In the genomic region with DNA sequence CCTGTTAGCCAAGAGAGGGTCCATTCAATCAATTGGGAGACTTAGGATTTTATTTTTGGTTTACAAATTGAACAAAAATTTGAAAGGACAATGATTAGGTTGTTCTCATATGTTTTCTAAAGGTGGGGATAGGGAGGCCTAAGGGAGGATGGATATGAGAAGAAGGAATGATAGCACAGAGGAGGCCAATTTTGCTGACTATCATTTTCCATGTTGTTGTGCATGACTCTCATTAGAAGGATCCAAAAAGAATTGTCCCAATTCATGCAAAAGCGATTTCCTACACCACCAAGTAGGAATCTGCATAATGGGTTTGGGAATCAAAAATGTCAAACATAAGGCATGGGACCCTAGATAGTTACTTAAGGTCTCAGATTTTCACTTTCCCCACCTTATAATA, we compare ENCODE assay signal across 2 cellular contexts.
TF ChIP-seq lines count a peak whose summit lies in the region.

No MANE protein-coding gene starts in this region.

TF ChIP-seq in HepG2, 621 proteins besides CTCF, POLR2A, EP300 and RAD21 (continued from another document and continues in another):
- TF ChIP-seq ARID4A (CRISPR knock-in tag; IDR thresholded peaks at IDR 0.05; ENCODE audit: borderline replicate concordance): no peak
- TF ChIP-seq TBX2 (CRISPR knock-in tag; IDR thresholded peaks at IDR 0.05; ENCODE audit: borderline replicate concordance): no peak
- TF ChIP-seq, protein P1, sequence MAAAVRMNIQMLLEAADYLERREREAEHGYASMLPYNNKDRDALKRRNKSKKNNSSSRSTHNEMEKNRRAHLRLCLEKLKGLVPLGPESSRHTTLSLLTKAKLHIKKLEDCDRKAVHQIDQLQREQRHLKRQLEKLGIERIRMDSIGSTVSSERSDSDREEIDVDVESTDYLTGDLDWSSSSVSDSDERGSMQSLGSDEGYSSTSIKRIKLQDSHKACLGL (CRISPR knock-in tag; IDR thresholded peaks at IDR 0.05): no peak
- TF ChIP-seq, protein P2, sequence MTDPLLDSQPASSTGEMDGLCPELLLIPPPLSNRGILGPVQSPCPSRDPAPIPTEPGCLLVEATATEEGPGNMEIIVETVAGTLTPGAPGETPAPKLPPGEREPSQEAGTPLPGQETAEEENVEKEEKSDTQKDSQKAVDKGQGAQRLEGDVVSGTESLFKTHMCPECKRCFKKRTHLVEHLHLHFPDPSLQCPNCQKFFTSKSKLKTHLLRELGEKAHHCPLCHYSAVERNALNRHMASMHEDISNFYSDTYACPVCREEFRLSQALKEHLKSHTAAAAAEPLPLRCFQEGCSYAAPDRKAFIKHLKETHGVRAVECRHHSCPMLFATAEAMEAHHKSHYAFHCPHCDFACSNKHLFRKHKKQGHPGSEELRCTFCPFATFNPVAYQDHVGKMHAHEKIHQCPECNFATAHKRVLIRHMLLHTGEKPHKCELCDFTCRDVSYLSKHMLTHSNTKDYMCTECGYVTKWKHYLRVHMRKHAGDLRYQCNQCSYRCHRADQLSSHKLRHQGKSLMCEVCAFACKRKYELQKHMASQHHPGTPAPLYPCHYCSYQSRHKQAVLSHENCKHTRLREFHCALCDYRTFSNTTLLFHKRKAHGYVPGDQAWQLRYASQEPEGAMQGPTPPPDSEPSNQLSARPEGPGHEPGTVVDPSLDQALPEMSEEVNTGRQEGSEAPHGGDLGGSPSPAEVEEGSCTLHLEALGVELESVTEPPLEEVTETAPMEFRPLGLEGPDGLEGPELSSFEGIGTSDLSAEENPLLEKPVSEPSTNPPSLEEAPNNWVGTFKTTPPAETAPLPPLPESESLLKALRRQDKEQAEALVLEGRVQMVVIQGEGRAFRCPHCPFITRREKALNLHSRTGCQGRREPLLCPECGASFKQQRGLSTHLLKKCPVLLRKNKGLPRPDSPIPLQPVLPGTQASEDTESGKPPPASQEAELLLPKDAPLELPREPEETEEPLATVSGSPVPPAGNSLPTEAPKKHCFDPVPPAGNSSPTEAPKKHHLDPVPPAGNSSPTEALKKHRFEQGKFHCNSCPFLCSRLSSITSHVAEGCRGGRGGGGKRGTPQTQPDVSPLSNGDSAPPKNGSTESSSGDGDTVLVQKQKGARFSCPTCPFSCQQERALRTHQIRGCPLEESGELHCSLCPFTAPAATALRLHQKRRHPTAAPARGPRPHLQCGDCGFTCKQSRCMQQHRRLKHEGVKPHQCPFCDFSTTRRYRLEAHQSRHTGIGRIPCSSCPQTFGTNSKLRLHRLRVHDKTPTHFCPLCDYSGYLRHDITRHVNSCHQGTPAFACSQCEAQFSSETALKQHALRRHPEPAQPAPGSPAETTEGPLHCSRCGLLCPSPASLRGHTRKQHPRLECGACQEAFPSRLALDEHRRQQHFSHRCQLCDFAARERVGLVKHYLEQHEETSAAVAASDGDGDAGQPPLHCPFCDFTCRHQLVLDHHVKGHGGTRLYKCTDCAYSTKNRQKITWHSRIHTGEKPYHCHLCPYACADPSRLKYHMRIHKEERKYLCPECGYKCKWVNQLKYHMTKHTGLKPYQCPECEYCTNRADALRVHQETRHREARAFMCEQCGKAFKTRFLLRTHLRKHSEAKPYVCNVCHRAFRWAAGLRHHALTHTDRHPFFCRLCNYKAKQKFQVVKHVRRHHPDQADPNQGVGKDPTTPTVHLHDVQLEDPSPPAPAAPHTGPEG (CRISPR knock-in tag; IDR thresholded peaks at IDR 0.05): no peak
- TF ChIP-seq, protein P3, sequence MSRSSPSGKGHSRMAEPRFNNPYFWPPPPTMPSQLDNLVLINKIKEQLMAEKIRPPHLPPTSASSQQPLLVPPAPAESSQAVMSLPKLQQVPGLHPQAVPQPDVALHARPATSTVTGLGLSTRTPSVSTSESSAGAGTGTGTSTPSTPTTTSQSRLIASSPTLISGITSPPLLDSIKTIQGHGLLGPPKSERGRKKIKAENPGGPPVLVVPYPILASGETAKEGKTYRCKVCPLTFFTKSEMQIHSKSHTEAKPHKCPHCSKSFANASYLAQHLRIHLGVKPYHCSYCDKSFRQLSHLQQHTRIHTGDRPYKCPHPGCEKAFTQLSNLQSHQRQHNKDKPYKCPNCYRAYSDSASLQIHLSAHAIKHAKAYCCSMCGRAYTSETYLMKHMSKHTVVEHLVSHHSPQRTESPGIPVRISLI (CRISPR knock-in tag; IDR thresholded peaks at IDR 0.05; ENCODE audit: borderline replicate concordance): no peak
- TF ChIP-seq ONECUT2 (CRISPR knock-in tag; IDR thresholded peaks at IDR 0.05): no peak
- TF ChIP-seq MAFK (conservative IDR thresholded peaks at IDR 0.05 in 1 of 2, IDR thresholded peaks at IDR 0.05 in 1 of 2; ENCODE audit: low read length in 2 of 2): peak; percentile 84 to 87
- no peak for TF ChIP-seq ZNF235 (CRISPR knock-in tag; IDR thresholded peaks at IDR 0.05; ENCODE audit: borderline replicate concordance)
- no peak for TF ChIP-seq ZNF564 (CRISPR knock-in tag; IDR thresholded peaks at IDR 0.05)
- peak; percentile 74 for TF ChIP-seq MAFF (IDR thresholded peaks at IDR 0.05; ENCODE audit: low read depth, low read length)
- TF ChIP-seq ZMAT5 (CRISPR knock-in tag; IDR thresholded peaks at IDR 0.05; ENCODE audit: borderline replicate concordance, low read depth): no peak
- no peak for TF ChIP-seq PLRG1 (conservative IDR thresholded peaks at IDR 0.05)
- no peak for TF ChIP-seq ZNF552 (CRISPR knock-in tag; IDR thresholded peaks at IDR 0.05; ENCODE audit: borderline replicate concordance)

TF ChIP-seq in WTC11, 78 proteins besides CTCF, POLR2A, EP300 and RAD21 (continued from another document):
- TF ChIP-seq, protein P4, sequence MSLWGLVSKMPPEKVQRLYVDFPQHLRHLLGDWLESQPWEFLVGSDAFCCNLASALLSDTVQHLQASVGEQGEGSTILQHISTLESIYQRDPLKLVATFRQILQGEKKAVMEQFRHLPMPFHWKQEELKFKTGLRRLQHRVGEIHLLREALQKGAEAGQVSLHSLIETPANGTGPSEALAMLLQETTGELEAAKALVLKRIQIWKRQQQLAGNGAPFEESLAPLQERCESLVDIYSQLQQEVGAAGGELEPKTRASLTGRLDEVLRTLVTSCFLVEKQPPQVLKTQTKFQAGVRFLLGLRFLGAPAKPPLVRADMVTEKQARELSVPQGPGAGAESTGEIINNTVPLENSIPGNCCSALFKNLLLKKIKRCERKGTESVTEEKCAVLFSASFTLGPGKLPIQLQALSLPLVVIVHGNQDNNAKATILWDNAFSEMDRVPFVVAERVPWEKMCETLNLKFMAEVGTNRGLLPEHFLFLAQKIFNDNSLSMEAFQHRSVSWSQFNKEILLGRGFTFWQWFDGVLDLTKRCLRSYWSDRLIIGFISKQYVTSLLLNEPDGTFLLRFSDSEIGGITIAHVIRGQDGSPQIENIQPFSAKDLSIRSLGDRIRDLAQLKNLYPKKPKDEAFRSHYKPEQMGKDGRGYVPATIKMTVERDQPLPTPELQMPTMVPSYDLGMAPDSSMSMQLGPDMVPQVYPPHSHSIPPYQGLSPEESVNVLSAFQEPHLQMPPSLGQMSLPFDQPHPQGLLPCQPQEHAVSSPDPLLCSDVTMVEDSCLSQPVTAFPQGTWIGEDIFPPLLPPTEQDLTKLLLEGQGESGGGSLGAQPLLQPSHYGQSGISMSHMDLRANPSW (CRISPR knock-in tag; conservative IDR thresholded peaks at IDR 0.05; ENCODE audit: low read depth): no peak
- TF ChIP-seq HMGXB4 (CRISPR knock-in tag; IDR thresholded peaks at IDR 0.05): no peak
- TF ChIP-seq, protein P5, sequence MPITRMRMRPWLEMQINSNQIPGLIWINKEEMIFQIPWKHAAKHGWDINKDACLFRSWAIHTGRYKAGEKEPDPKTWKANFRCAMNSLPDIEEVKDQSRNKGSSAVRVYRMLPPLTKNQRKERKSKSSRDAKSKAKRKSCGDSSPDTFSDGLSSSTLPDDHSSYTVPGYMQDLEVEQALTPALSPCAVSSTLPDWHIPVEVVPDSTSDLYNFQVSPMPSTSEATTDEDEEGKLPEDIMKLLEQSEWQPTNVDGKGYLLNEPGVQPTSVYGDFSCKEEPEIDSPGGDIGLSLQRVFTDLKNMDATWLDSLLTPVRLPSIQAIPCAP (CRISPR knock-in tag; IDR thresholded peaks at IDR 0.05): no peak
- no peak for TF ChIP-seq ZNF423 (CRISPR knock-in tag; IDR thresholded peaks at IDR 0.05)
- TF ChIP-seq ZNF671 (CRISPR knock-in tag; IDR thresholded peaks at IDR 0.05): no peak
- TF ChIP-seq, protein P6, sequence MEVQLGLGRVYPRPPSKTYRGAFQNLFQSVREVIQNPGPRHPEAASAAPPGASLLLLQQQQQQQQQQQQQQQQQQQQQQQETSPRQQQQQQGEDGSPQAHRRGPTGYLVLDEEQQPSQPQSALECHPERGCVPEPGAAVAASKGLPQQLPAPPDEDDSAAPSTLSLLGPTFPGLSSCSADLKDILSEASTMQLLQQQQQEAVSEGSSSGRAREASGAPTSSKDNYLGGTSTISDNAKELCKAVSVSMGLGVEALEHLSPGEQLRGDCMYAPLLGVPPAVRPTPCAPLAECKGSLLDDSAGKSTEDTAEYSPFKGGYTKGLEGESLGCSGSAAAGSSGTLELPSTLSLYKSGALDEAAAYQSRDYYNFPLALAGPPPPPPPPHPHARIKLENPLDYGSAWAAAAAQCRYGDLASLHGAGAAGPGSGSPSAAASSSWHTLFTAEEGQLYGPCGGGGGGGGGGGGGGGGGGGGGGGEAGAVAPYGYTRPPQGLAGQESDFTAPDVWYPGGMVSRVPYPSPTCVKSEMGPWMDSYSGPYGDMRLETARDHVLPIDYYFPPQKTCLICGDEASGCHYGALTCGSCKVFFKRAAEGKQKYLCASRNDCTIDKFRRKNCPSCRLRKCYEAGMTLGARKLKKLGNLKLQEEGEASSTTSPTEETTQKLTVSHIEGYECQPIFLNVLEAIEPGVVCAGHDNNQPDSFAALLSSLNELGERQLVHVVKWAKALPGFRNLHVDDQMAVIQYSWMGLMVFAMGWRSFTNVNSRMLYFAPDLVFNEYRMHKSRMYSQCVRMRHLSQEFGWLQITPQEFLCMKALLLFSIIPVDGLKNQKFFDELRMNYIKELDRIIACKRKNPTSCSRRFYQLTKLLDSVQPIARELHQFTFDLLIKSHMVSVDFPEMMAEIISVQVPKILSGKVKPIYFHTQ (CRISPR knock-in tag; IDR thresholded peaks at IDR 0.05): no peak
- no peak for TF ChIP-seq CBFB (CRISPR knock-in tag; IDR thresholded peaks at IDR 0.05; ENCODE audit: low read depth)
- no peak for TF ChIP-seq NFYB (CRISPR knock-in tag; conservative IDR thresholded peaks at IDR 0.05; ENCODE audit: low read depth)
- no peak for TF ChIP-seq FOXK1 (CRISPR knock-in tag; IDR thresholded peaks at IDR 0.05)
- no peak for TF ChIP-seq JAZF1 (CRISPR knock-in tag; IDR thresholded peaks at IDR 0.05)
- no peak for TF ChIP-seq ATF1 (CRISPR knock-in tag; IDR thresholded peaks at IDR 0.05)
- TF ChIP-seq MYBL2 (CRISPR knock-in tag; IDR thresholded peaks at IDR 0.05): no peak
- TF ChIP-seq NR1H2 (CRISPR knock-in tag; IDR thresholded peaks at IDR 0.05): no peak
- TF ChIP-seq, protein P7, sequence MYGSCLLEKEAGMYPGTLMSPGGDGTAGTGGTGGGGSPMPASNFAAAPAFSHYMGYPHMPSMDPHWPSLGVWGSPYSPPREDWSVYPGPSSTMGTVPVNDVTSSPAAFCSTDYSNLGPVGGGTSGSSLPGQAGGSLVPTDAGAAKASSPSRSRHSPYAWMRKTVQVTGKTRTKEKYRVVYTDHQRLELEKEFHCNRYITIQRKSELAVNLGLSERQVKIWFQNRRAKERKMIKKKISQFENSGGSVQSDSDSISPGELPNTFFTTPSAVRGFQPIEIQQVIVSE (CRISPR knock-in tag; IDR thresholded peaks at IDR 0.05; ENCODE audit: borderline replicate concordance): no peak
